ENCODE assay signal across 8 cellular contexts in the genomic region with DNA sequence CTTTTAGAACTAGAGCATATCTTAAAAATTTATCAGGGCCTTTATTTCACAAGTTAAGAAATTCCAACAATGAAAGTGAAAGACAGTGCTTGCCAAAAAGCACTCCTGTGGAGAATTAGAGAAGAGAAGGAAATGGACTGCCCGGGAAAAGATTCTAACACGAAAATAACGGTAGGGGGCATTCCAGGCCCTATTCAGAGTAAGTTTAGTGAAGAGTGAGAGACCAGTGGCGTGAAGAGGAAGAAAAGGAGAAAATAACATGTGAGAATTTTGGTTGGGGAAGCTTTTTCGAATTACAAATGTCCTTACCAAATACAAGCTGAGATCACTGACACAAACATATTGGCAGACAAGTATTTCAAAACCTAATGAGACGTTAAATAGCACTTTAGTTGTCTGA. TPM values are rescaled to one million over a fixed set of nuclear protein-coding genes. Genes with fewer than 3 reads are reported as not detected.
DNase-seq lines count a peak whose midpoint lies in the region; ATAC-seq and TF ChIP-seq lines count a peak whose summit lies in the region.

No MANE protein-coding gene starts in this region.

- no peak for ATAC-seq in GM19324 (IDR thresholded peaks at IDR 0.05; ENCODE audit: low FRiP score, unreplicated experiment)
- ATAC-seq in GM18868 (IDR thresholded peaks at IDR 0.05; ENCODE audit: unreplicated experiment) = no peak

- TF ChIP-seq CTCF in GM10248 (IDR thresholded peaks at IDR 0.05; ENCODE audit: control extremely low read depth, extremely low read depth, low read depth, missing control alignments) (peak; percentile 16), foreskin fibroblast (IDR thresholded peaks at IDR 0.05; ENCODE audit: low read depth, low read length) (peak; percentile 30)

- POLR2A ChIA-PET in GM10248 (lab: Yijun Ruan, JAX) = no interaction called here

- H3K4me3 ChIP-seq in foreskin fibroblast (ENCODE audit: low read depth in 1 of 2, low read length in 2 of 2) = no peak overlapping the region

- CTCF ChIA-PET in GM10248 (lab: Yijun Ruan, JAX) = no interaction called here

- DNase-seq in GM10248 (ENCODE audit: extremely low spot score) (no peak), SK-MEL-5 (ENCODE audit: low read depth, low spot score) (peak; percentile 74), foreskin fibroblast (peak; percentile 3 to 24), renal cortical epithelial cell (ENCODE audit: low read depth) (peak; percentile 22), DMS79 (lab: John Stamatoyannopoulos, UW) (no peak), posterior vena cava (ENCODE audit: low spot score) (no peak)

- intact Hi-C loops in posterior vena cava (cut with DNase I) = no loop called here

- in situ Hi-C loops in SK-MEL-5 (cut with HindIII; ENCODE audit: low pct_unique_long_range_greater_than_20kb, low sequenced_read_pairs) = no loop called here

RNA-seq across cellular contexts. Expression of a gene that starts 38.4 kb away (rescaled TPM):
- total RNA-seq in SK-MEL-5 (2014; rRNA removed; shearing (Covaris generic)) = 61.8 and 65.4 TPM in 2 replicates
- 37.5 and 46.3 TPM in 2 replicates for polyA plus RNA-seq in SK-MEL-5 (2015; cell fraction: cytosol; rRNA removed)
- 50.5 and 64.2 TPM in 2 replicates for polyA plus RNA-seq in SK-MEL-5 (2015; cell fraction: nucleus; rRNA removed)
- 46.0 and 62.0 TPM in 2 replicates for total RNA-seq in renal cortical epithelial cell
- total RNA-seq in posterior vena cava = 10 to 100 TPM; 57.7 to 61.1 TPM

Comparison
In these comparisons a context has a peak if more than half of its experiments do, and no peak if none do; other contexts are left out.
1. DNase-seq: peak in SK-MEL-5 (single experiment), foreskin fibroblast (2 of 2) and renal cortical epithelial cell (single experiment); none in GM10248 (single experiment), DMS79 (single experiment) and posterior vena cava (single experiment).